Comparison of ENCODE assay signal across 9 cellular contexts in the genomic region with DNA sequence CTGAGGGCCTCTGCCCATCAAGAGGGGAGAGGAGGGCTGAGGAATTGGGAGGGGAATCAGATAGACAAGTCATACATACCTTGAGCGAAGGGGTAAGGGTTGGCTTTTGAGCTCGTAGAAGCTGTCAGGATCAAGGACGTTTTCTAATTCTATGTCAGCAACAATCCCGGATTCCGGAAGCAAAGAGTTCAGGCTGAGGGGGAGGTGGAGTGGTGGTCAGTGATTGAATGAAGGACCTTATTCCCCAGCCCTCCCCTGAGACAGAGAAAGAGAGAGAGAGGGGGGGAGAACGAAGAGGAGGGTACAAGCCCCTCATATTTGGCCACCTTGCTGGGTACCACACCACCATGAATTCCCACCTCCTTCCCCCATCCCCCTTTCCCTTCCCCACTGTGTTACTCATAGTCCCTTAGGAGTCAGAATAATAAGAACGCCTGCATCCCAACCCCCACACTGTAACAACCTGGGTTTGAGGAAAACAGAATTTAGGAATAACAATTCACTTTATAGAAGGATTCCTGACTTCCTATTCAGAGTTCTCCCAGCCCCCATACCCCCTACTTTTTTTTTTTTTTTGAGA. TPM values are rescaled to one million over a fixed set of nuclear protein-coding genes. Genes with fewer than 3 reads are reported as not detected.
DNase-seq lines count a peak whose midpoint lies in the region; ATAC-seq, FAIRE-seq and TF ChIP-seq lines count a peak whose summit lies in the region.
"Had no signal": no experiment of that assay in that cellular context is flagged by ENCODE, and none has a peak within 500 bp of the region (broad histone marks: within the 10 kb centered on the region; RNA-seq: fewer than 3 reads in every experiment).

No MANE protein-coding gene starts in this region.

- H4K20me1 ChIP-seq in GM23338 (replicated peaks; ENCODE audit: insufficient read depth): no peaks in the 10 kb centered on the region

- H3F3A ChIP-seq in GM23338 (replicated peaks; ENCODE audit: low read depth): no peaks in the 10 kb centered on the region

- peaks cover 4% of the 10 kb centered on the region for H3K4me1 ChIP-seq in GM23338 (ENCODE audit: insufficient read depth)
- no peaks in the 10 kb centered on the region for H3K4me1 ChIP-seq in foreskin keratinocyte
- peaks cover 24% of the 10 kb centered on the region for H3K4me1 ChIP-seq in skeletal muscle satellite cell (ENCODE audit: control insufficient read depth, insufficient read depth, low read length)

- H3K4me1 Mint-ChIP-seq in GM23338 (peaks cover 27% of the 10 kb centered on the region), WTC11 (peaks cover 29% of the 10 kb centered on the region)

- H3K27me3 ChIP-seq in GM23338 (ENCODE audit: insufficient read depth) (no peaks in the 10 kb centered on the region), foreskin keratinocyte (no peaks in the 10 kb centered on the region), skeletal muscle satellite cell (ENCODE audit: control insufficient read depth, insufficient read depth, low read length) (no peaks in the 10 kb centered on the region)

- no peaks in the 10 kb centered on the region for H3K9me3 ChIP-seq in skeletal muscle satellite cell (replicated peaks; ENCODE audit: low read length)

- TF ChIP-seq CTCF in GM23338 (conservative IDR thresholded peaks at IDR 0.05; ENCODE audit: low read depth in 2 of 2) (no peak), WTC11 (IDR thresholded peaks at IDR 0.05) (no peak), foreskin keratinocyte (conservative IDR thresholded peaks at IDR 0.05) (no peak)

- ATAC-seq in GM23338 (peak; percentile 7), WTC11 (no peak; the same call in 1 of the 2 replicates), foreskin keratinocyte (no peak), GM21423 (IDR thresholded peaks at IDR 0.05; ENCODE audit: unreplicated experiment) (no peak), HG03521 (IDR thresholded peaks at IDR 0.05; ENCODE audit: unreplicated experiment) (no peak)

- peak overlapping the region; percentile 59 for H3K9ac ChIP-seq in skeletal muscle satellite cell (ENCODE audit: low read depth, low read length)

- peaks cover 21% of the 10 kb centered on the region for H3K27me3 Mint-ChIP-seq in GM23338 (ENCODE audit: insufficient read depth, low read depth, poor library complexity)
- no peaks in the 10 kb centered on the region; the same call in 1 of the 2 replicates for H3K27me3 Mint-ChIP-seq in WTC11 (ENCODE audit: low read depth)

- H3K9me2 ChIP-seq in GM23338 (ENCODE audit: insufficient read depth): no peaks in the 10 kb centered on the region

- H3K36me3 Mint-ChIP-seq in GM23338 (ENCODE audit: low read depth) (peaks cover 47% of the 10 kb centered on the region), WTC11 (peaks cover 22% of the 10 kb centered on the region)

- H3K4me3 Mint-ChIP-seq in GM23338 (peak overlapping the region; percentile 96), WTC11 (peak overlapping the region; percentile 88)

- peaks cover 40% of the 10 kb centered on the region for H3K79me2 ChIP-seq in GM23338 (replicated peaks; ENCODE audit: insufficient read depth)

- H3K9me3 Mint-ChIP-seq in GM23338 (no peaks in the 10 kb centered on the region; the same call in 2 of the 3 replicates), WTC11 (no peaks in the 10 kb centered on the region)

- peak; percentile 52 for DNase-seq in GM23338 (ENCODE audit: low spot score)
- no peak for DNase-seq in WTC11 (ENCODE audit: low spot score)
- DNase-seq in foreskin keratinocyte: peak in 1 of 2 donors; percentile 49
- no peak for DNase-seq in urothelium cell line (ENCODE audit: low spot score)
- no peak for DNase-seq in GF-D8 (lab: John Stamatoyannopoulos, UW)
- DNase-seq: activated CD4-positive, CD25-positive, alpha-beta regulatory T cell had no signal

- H3K27ac Mint-ChIP-seq in GM23338: peak overlapping the region; percentile 97
- H3K27ac Mint-ChIP-seq in WTC11: peak overlapping the region; percentile 100

- CTCF ChIA-PET in WTC11 (lab: Charles Lee): interaction anchor here (0.9 to 2.5 kb wide), 5 partner anchors 39 to 115 kb away, joined by 3 to 13 read pairs (median 3); a partner anchor contains a TSS

- H3K4me2 ChIP-seq in GM23338: peak overlapping the region; percentile 74
- peak overlapping the region; percentile 83 for H3K4me2 ChIP-seq in skeletal muscle satellite cell (ENCODE audit: low read length)

- H3K4me3 ChIP-seq in GM23338 (peak overlapping the region; percentile 77), skeletal muscle satellite cell (ENCODE audit: low read length) (peak overlapping the region; percentile 72)

- no peak overlapping the region for H2AFZ ChIP-seq in GM23338

- peaks cover 17% of the 10 kb centered on the region; the same call in 1 of the 2 replicates for H3K36me3 ChIP-seq in GM23338 (ENCODE audit: insufficient read depth)
- peaks cover 31% of the 10 kb centered on the region for H3K36me3 ChIP-seq in skeletal muscle satellite cell (ENCODE audit: insufficient read depth, low read length)

- no peak for FAIRE-seq in urothelium cell line (lab: Jason Lieb, UNC)

- H3K27ac ChIP-seq in GM23338 (ENCODE audit: low read depth) (peak overlapping the region; percentile 94), foreskin keratinocyte (peak overlapping the region; percentile 23)

- POLR2A ChIA-PET in WTC11 (lab: Charles Lee): interaction anchor here (1.3 to 2.2 kb wide), 2 partner anchors 10 to 38 kb away, joined by 3 to 8 read pairs; no protein-coding TSS in a partner anchor

TF ChIP-seq in GM23338, 12 proteins besides CTCF, POLR2A, EP300 and RAD21 (continues in another document):
- no peak for TF ChIP-seq NANOG (IDR thresholded peaks at IDR 0.05; ENCODE audit: borderline replicate concordance)
- TF ChIP-seq EZH2 (IDR thresholded peaks at IDR 0.05; ENCODE audit: low read depth, unreplicated experiment): no peak
- no peak for TF ChIP-seq JUNB (IDR thresholded peaks at IDR 0.05; ENCODE audit: unreplicated experiment)
- TF ChIP-seq STAT1 (IDR thresholded peaks at IDR 0.05; ENCODE audit: unreplicated experiment): no peak
- no peak for TF ChIP-seq CREB1 (CRISPR knock-in tag; IDR thresholded peaks at IDR 0.05; ENCODE audit: low read depth)
- TF ChIP-seq, protein P1, sequence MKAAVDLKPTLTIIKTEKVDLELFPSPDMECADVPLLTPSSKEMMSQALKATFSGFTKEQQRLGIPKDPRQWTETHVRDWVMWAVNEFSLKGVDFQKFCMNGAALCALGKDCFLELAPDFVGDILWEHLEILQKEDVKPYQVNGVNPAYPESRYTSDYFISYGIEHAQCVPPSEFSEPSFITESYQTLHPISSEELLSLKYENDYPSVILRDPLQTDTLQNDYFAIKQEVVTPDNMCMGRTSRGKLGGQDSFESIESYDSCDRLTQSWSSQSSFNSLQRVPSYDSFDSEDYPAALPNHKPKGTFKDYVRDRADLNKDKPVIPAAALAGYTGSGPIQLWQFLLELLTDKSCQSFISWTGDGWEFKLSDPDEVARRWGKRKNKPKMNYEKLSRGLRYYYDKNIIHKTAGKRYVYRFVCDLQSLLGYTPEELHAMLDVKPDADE (IDR thresholded peaks at IDR 0.05): no peak

TF ChIP-seq in WTC11, 78 proteins besides CTCF, POLR2A, EP300 and RAD21 (continues in another document):
- TF ChIP-seq NFATC4 (CRISPR knock-in tag; IDR thresholded peaks at IDR 0.05): no peak
- TF ChIP-seq SMAD3 (CRISPR knock-in tag; IDR thresholded peaks at IDR 0.05; ENCODE audit: borderline replicate concordance): no peak
- TF ChIP-seq, protein P2, sequence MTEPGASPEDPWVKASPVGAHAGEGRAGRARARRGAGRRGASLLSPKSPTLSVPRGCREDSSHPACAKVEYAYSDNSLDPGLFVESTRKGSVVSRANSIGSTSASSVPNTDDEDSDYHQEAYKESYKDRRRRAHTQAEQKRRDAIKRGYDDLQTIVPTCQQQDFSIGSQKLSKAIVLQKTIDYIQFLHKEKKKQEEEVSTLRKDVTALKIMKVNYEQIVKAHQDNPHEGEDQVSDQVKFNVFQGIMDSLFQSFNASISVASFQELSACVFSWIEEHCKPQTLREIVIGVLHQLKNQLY (CRISPR knock-in tag; IDR thresholded peaks at IDR 0.05): no peak
- no peak for TF ChIP-seq EMX1 (CRISPR knock-in tag; IDR thresholded peaks at IDR 0.05)
- TF ChIP-seq CBFB (CRISPR knock-in tag; IDR thresholded peaks at IDR 0.05; ENCODE audit: low read depth): no peak
- TF ChIP-seq, protein P3, sequence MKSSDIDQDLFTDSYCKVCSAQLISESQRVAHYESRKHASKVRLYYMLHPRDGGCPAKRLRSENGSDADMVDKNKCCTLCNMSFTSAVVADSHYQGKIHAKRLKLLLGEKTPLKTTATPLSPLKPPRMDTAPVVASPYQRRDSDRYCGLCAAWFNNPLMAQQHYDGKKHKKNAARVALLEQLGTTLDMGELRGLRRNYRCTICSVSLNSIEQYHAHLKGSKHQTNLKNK (CRISPR knock-in tag; IDR thresholded peaks at IDR 0.05): no peak

RNA-seq across cellular contexts. Expression of a gene that starts 2.7 kb away (rescaled TPM):
- 63.3 and 83.8 TPM in 2 replicates for total RNA-seq in GM23338 (2014; rRNA removed; shearing (Covaris generic))
- polyA plus RNA-seq in GM23338 (2016; fragmentation: Nextera tagmentation; extraction: Ambion mirVana): 20.8 and 21.4 TPM in 2 replicates
- 46.4 to 51.2 TPM (median 50.0 TPM) in 3 replicates for total RNA-seq in WTC11 (2021)
- 41.4 and 41.9 TPM in 2 replicates for total RNA-seq in foreskin keratinocyte
- polyA plus RNA-seq in foreskin keratinocyte: 38.3 and 38.8 TPM in 2 replicates
- 35.5 and 38.7 TPM in 2 replicates for total RNA-seq in skeletal muscle satellite cell (2012; rRNA removed)

RNA-seq across cellular contexts. Expression of a gene that starts 18.3 kb away (rescaled TPM):
- total RNA-seq in GM23338 (2014; rRNA removed; shearing (Covaris generic)): 6.8 and 9.9 TPM in 2 replicates
- polyA plus RNA-seq in GM23338 (2016; fragmentation: Nextera tagmentation; extraction: Ambion mirVana) (3.3 and 3.6 TPM in 2 replicates), foreskin keratinocyte (7.3 and 7.8 TPM in 2 replicates)
- total RNA-seq in WTC11 (2021) (13.0 to 15.2 TPM (median 14.4 TPM) in 3 replicates), foreskin keratinocyte (5.9 and 8.0 TPM in 2 replicates)
- total RNA-seq in skeletal muscle satellite cell (2012; rRNA removed): 0.25 and 0.44 TPM in 2 replicates

RNA-seq across cellular contexts. Expression of a gene that starts 33.3 kb away (rescaled TPM):
- 6.3 and 7.7 TPM in 2 replicates for total RNA-seq in GM23338 (2014; rRNA removed; shearing (Covaris generic))
- polyA plus RNA-seq in GM23338 (2016; fragmentation: Nextera tagmentation; extraction: Ambion mirVana) (22.1 and 24.3 TPM in 2 replicates), foreskin keratinocyte (31.6 and 31.8 TPM in 2 replicates)
- total RNA-seq in WTC11 (2021) (14.8 to 16.1 TPM (median 15.0 TPM) in 3 replicates), foreskin keratinocyte (11.6 and 11.9 TPM in 2 replicates)
- total RNA-seq in skeletal muscle satellite cell (2012; rRNA removed): 16.2 and 19.2 TPM in 2 replicates

RNA-seq across cellular contexts. Expression of a gene that starts 38.4 kb away (rescaled TPM):
- total RNA-seq in GM23338 (2014; rRNA removed; shearing (Covaris generic)): 32.7 and 39.1 TPM in 2 replicates
- polyA plus RNA-seq in GM23338 (2016; fragmentation: Nextera tagmentation; extraction: Ambion mirVana) (57.1 and 62.2 TPM in 2 replicates), foreskin keratinocyte (13.7 and 13.8 TPM in 2 replicates)
- total RNA-seq in WTC11 (2021) (60.0 to 70.7 TPM (median 60.9 TPM) in 3 replicates), foreskin keratinocyte (18.8 and 18.9 TPM in 2 replicates)
- total RNA-seq in skeletal muscle satellite cell (2012; rRNA removed): 5.2 and 9.9 TPM in 2 replicates

RNA-seq across cellular contexts. Expression of a gene that starts 39.2 kb away (rescaled TPM):
- 26.2 and 36.2 TPM in 2 replicates for total RNA-seq in GM23338 (2014; rRNA removed; shearing (Covaris generic))
- 24.9 and 28.8 TPM in 2 replicates for polyA plus RNA-seq in GM23338 (2016; fragmentation: Nextera tagmentation; extraction: Ambion mirVana)
- total RNA-seq in WTC11 (2021): 20.0 to 23.9 TPM (median 21.4 TPM) in 3 replicates
- 25.7 and 38.8 TPM in 2 replicates for total RNA-seq in foreskin keratinocyte
- 27.0 and 41.0 TPM in 2 replicates for polyA plus RNA-seq in foreskin keratinocyte
- total RNA-seq in skeletal muscle satellite cell (2012; rRNA removed): 37.8 and 39.0 TPM in 2 replicates
